ENCODE assay signal across 13 cellular contexts in genomic region chr16:75401697-75402096, GRCh38. TPM values are rescaled to one million over a fixed set of nuclear protein-coding genes. Genes with fewer than 3 reads are reported as not detected.
DNase-seq lines count a peak whose midpoint lies in the region; ATAC-seq, FAIRE-seq and TF ChIP-seq lines count a peak whose summit lies in the region.
"Had no signal": no experiment of that assay in that cellular context is flagged by ENCODE, and none has a peak within 500 bp of the region (broad histone marks: within the 10 kb centered on the region; RNA-seq: fewer than 3 reads in every experiment).

No MANE protein-coding gene starts in this region.

- no peak overlapping the region for H3K14ac ChIP-seq in IMR-90 (replicated peaks; ENCODE audit: low read depth, low read length)

- H3K4me1 Mint-ChIP-seq in WTC11, result no peaks in the 10 kb centered on the region
- H3K4me1 Mint-ChIP-seq: memory B cell had no signal

- CTCF ChIA-PET in IMR-90 (lab: Yijun Ruan, JAX), result interaction anchor here (0.6 to 2.2 kb wide), 4 partner anchors 12 to 203 kb away, joined by 3 to 12 read pairs (median 6); no protein-coding TSS in a partner anchor
- CTCF ChIA-PET in WTC11 (lab: Charles Lee), result interaction anchor here (0.7 to 0.8 kb wide), 2 partner anchors 16 to 485 kb away, joined by 3 read pairs; no protein-coding TSS in a partner anchor

- H3K9ac ChIP-seq in IMR-90 (ENCODE audit: low read depth, low read length), result no peak overlapping the region; the same call in 1 of the 2 replicates

- peaks cover 21 to 42% of the 10 kb centered on the region in 2 experiments for H3K79me1 ChIP-seq in IMR-90 (ENCODE audit: low read depth in 1 of 2, low read length in 2 of 2)

- no peak overlapping the region for H3K4me2 ChIP-seq in IMR-90 (ENCODE audit: low read depth, low read length)

- H3K36me3 Mint-ChIP-seq in WTC11, result peaks cover 20% of the 10 kb centered on the region

- no peak overlapping the region for H3K4me3 ChIP-seq in IMR-90 (ENCODE audit: insufficient read depth, low read depth, low read length)
- H3K4me3 ChIP-seq in right atrium auricular region, result no peak overlapping the region
- H3K4me3 ChIP-seq in small intestine (ENCODE audit: low read depth in 1 of 2, low read length in 2 of 2), result no peak overlapping the region
- H3K4me3 ChIP-seq: SJCRH30 had no signal

- peak overlapping the region; percentile 42; the same call in 1 of the 2 replicates for H3K23ac ChIP-seq in IMR-90 (ENCODE audit: low read depth, low read length)

- no TSS peak for BruUV-seq in IMR-90 (replicated peaks; lab: Mats Ljungman, UMichigan)

- no peak overlapping the region for H2BK15ac ChIP-seq in IMR-90 (ENCODE audit: low read depth, low read length)

- no peak overlapping the region for H3K4me3 Mint-ChIP-seq in WTC11
- H3K4me3 Mint-ChIP-seq: CD8-positive, alpha-beta T cell; memory B cell had no signal

- peaks cover 4% of the 10 kb centered on the region; the same call in 1 of the 2 replicates for H3K4me1 ChIP-seq in IMR-90 (ENCODE audit: control insufficient read depth, insufficient read depth, low read length)
- H3K4me1 ChIP-seq in right atrium auricular region, result peaks cover 0 to 23% of the 10 kb centered on the region in 2 donors
- no peaks in the 10 kb centered on the region for H3K4me1 ChIP-seq in small intestine (ENCODE audit: control insufficient read depth in 2 of 2, insufficient read depth in 1 of 2, low read depth in 1 of 2, low read length in 1 of 2)
- H3K4me1 ChIP-seq: SJCRH30 had no signal

- no peaks in the 10 kb centered on the region for H4K20me1 ChIP-seq in IMR-90 (ENCODE audit: insufficient read depth, low read length)

- dilution Hi-C loops in IMR-90 (cut with HindIII; ENCODE audit: low sequenced_read_pairs, unreplicated experiment), result no loop called here

- H4K91ac ChIP-seq in IMR-90 (ENCODE audit: insufficient read depth, low read depth, low read length), result no peak overlapping the region

- no peaks in the 10 kb centered on the region for H3K27me3 ChIP-seq in IMR-90 (ENCODE audit: control insufficient read depth, insufficient read depth, low read length)
- H3K27me3 ChIP-seq in right atrium auricular region, result no peaks in the 10 kb centered on the region
- no peaks in the 10 kb centered on the region for H3K27me3 ChIP-seq in small intestine (ENCODE audit: control insufficient read depth in 2 of 2, insufficient read depth in 2 of 2, low read length in 2 of 2)
- H3K27me3 ChIP-seq: SJCRH30 had no signal

- intact Hi-C loops in IMR-90 (cut with micrococcal nuclease), result loop anchor here (1.0 to 5.0 kb wide), 2 partner anchors 63 to 169 kb away; partner anchors contain the start of gene TMEM170A

- TF ChIP-seq RAD21 in IMR-90 (IDR thresholded peaks at IDR 0.05; ENCODE audit: low read length), result no peak

- TF ChIP-seq POLR2A in IMR-90 (IDR thresholded peaks at IDR 0.05; ENCODE audit: low read depth, low read length), result no peak

- in situ Hi-C loops in IMR-90 (cut with MboI; ENCODE audit: low sequenced_read_pairs), result no loop called here

- FAIRE-seq in small intestine (lab: Jason Lieb, UNC), result no peak
- FAIRE-seq: bronchial epithelial cell, G401.6 had no signal

- H2AK9ac ChIP-seq in IMR-90 (replicated peaks; ENCODE audit: low read depth, low read length, poor library complexity), result no peak overlapping the region

- H2AFZ ChIP-seq in IMR-90 (replicated peaks; ENCODE audit: low read length, poor library complexity), result no peak overlapping the region

- H3K27ac ChIP-seq in IMR-90 (ENCODE audit: insufficient read depth, low read length) (no peak overlapping the region), right atrium auricular region (peak overlapping the region; percentile 74 to 90), small intestine (ENCODE audit: low read depth in 1 of 2, low read length in 1 of 2) (no peak overlapping the region)
- H3K27ac ChIP-seq: SJCRH30 had no signal

- H2BK20ac ChIP-seq in IMR-90 (ENCODE audit: low read depth, low read length), result no peak overlapping the region

- peaks cover 6% of the 10 kb centered on the region; the same call in 1 of the 2 replicates for H3K9me1 ChIP-seq in IMR-90 (ENCODE audit: insufficient read depth, low read length)

- no peaks in the 10 kb centered on the region for H3K27me3 Mint-ChIP-seq in WTC11 (ENCODE audit: low read depth)
- H3K27me3 Mint-ChIP-seq: memory B cell had no signal

- peak overlapping the region; percentile 19; the same call in 1 of the 2 replicates for H2BK120ac ChIP-seq in IMR-90 (ENCODE audit: low read depth, low read length)

- ATAC-seq in IMR-90 (ENCODE audit: low read depth) (no peak), WTC11 (no peak), HG03175 (IDR thresholded peaks at IDR 0.05; ENCODE audit: unreplicated experiment) (no peak), GM21576 (IDR thresholded peaks at IDR 0.05; ENCODE audit: unreplicated experiment) (no peak)
- ATAC-seq: CD8-positive, alpha-beta T cell had no signal

- peak overlapping the region in 1 of 2 experiments; percentile 17; a peak in 1 of 4 replicates for H4K8ac ChIP-seq in IMR-90 (ENCODE audit: low read depth in 2 of 2, low read length in 2 of 2)

- H3K36me3 ChIP-seq in IMR-90 (ENCODE audit: control insufficient read depth, insufficient read depth, low read length) (peaks cover 6% of the 10 kb centered on the region; the same call in 1 of the 2 replicates), right atrium auricular region (peaks cover 9% of the 10 kb centered on the region), small intestine (ENCODE audit: control insufficient read depth in 2 of 2, insufficient read depth in 2 of 2, low read length in 2 of 2) (peaks cover 0 to 2% of the 10 kb centered on the region in 2 donors)
- H3K36me3 ChIP-seq: SJCRH30 had no signal

- H3K27ac Mint-ChIP-seq in WTC11, result 0 out of 2 replicates have a peak overlapping the region, but pooled peaks have one; percentile 55
- H3K27ac Mint-ChIP-seq: CD8-positive, alpha-beta T cell; memory B cell had no signal

- H3K56ac ChIP-seq in IMR-90 (ENCODE audit: extremely low read depth, insufficient read depth, low read length), result no peak overlapping the region

- POLR2A ChIA-PET in IMR-90 (lab: Charles Lee; ENCODE audit: unreplicated experiment), result no interaction called here
- POLR2A ChIA-PET in WTC11 (lab: Charles Lee), result no interaction called here

- H4K5ac ChIP-seq in IMR-90 (ENCODE audit: low read depth, low read length), result no peak overlapping the region

- TF ChIP-seq CTCF in IMR-90 (conservative IDR thresholded peaks at IDR 0.05; ENCODE audit: low read depth, low read length) (no peak), WTC11 (IDR thresholded peaks at IDR 0.05) (no peak), right atrium auricular region (IDR thresholded peaks at IDR 0.05) (no peak)

- peak overlapping the region; percentile 69 for H2BK5ac ChIP-seq in IMR-90 (ENCODE audit: low read depth, low read length, poor library complexity, severe bottlenecking)

- H3K9me3 Mint-ChIP-seq in WTC11, result no peaks in the 10 kb centered on the region
- H3K9me3 Mint-ChIP-seq: CD8-positive, alpha-beta T cell; memory B cell had no signal

- H3K9me3 ChIP-seq in IMR-90 (ENCODE audit: control insufficient read depth, insufficient read depth, low read length) (no peaks in the 10 kb centered on the region), right atrium auricular region (no peaks in the 10 kb centered on the region), small intestine (ENCODE audit: control insufficient read depth, low read depth) (no peaks in the 10 kb centered on the region)
- H3K9me3 ChIP-seq: SJCRH30 had no signal

- no peak overlapping the region for H3K18ac ChIP-seq in IMR-90 (ENCODE audit: low read depth, low read length)

- DNase-seq in IMR-90 (no peak), WTC11 (ENCODE audit: low spot score) (no peak), right atrium auricular region (ENCODE audit: low spot score) (no peak), small intestine (peak; percentile 41), HT-29 (ENCODE audit: low spot score) (no peak), middle frontal gyrus (ENCODE audit: extremely low spot score, low spot score) (no peak)
- DNase-seq: CD8-positive, alpha-beta T cell; SJCRH30 had no signal

- no peak overlapping the region for H3K4ac ChIP-seq in IMR-90 (ENCODE audit: low read depth, low read length)

- no peak overlapping the region for H2AK5ac ChIP-seq in IMR-90 (ENCODE audit: low read depth, low read length)

TF ChIP-seq in IMR-90, 13 proteins besides CTCF, POLR2A, EP300 and RAD21 (continues in another document):
- no peak for TF ChIP-seq MAFK (IDR thresholded peaks at IDR 0.05; ENCODE audit: low read depth, low read length)
- TF ChIP-seq NFE2L2 (IDR thresholded peaks at IDR 0.05; ENCODE audit: low read depth, low read length), result no peak
- no peak for TF ChIP-seq ELK1 (IDR thresholded peaks at IDR 0.05; ENCODE audit: borderline replicate concordance, low read depth, low read length)

TF ChIP-seq in WTC11, 78 proteins besides CTCF, POLR2A, EP300 and RAD21:
- no peak for TF ChIP-seq IRF2 (CRISPR knock-in tag; IDR thresholded peaks at IDR 0.05; ENCODE audit: borderline replicate concordance, low read depth)
- no peak for TF ChIP-seq TEAD1 (CRISPR knock-in tag; IDR thresholded peaks at IDR 0.05)
- TF ChIP-seq ZNF263 (CRISPR knock-in tag; IDR thresholded peaks at IDR 0.05; ENCODE audit: low read depth), result no peak
- TF ChIP-seq KAT7 (CRISPR knock-in tag; IDR thresholded peaks at IDR 0.05; ENCODE audit: borderline replicate concordance), result no peak
- TF ChIP-seq ESRRA (CRISPR knock-in tag; IDR thresholded peaks at IDR 0.05; ENCODE audit: borderline replicate concordance), result no peak
- TF ChIP-seq ZNF396 (CRISPR knock-in tag; IDR thresholded peaks at IDR 0.05; ENCODE audit: borderline replicate concordance), result no peak
- no peak for TF ChIP-seq CDX4 (CRISPR knock-in tag; IDR thresholded peaks at IDR 0.05; ENCODE audit: borderline replicate concordance)

RNA-seq across cellular contexts. Expression of gene CFDP1, which starts 31.6 kb away (rescaled TPM):
- 15.6 and 32.5 TPM in 2 replicates for total RNA-seq in IMR-90 (2012; rRNA removed)
- polyA plus RNA-seq in IMR-90 (2012; rRNA removed), result 36.2 and 38.7 TPM in 2 replicates
- 5.4 and 8.9 TPM in 2 replicates for polyA plus RNA-seq in IMR-90 (2012; cell fraction: cytosol; rRNA removed)
- 1.8 and 16.7 TPM in 2 replicates for polyA plus RNA-seq in IMR-90 (2012; cell fraction: nucleus; rRNA removed; ENCODE audit: low replicate concordance)
- 79.2 to 102 TPM (median 98.0 TPM) in 3 replicates for total RNA-seq in WTC11 (2021)
- total RNA-seq in right atrium auricular region, result 10 to 100 TPM; 25.2 to 33.6 TPM
- 100 to 1,000 TPM; 108 to 390 (median 337) TPM for polyA plus RNA-seq in small intestine
- total RNA-seq in HT-29 (2014; rRNA removed; shearing (Covaris generic)), result 15.4 and 17.6 TPM in 2 replicates

Comparison
In these comparisons a context has a peak if more than half of its experiments do, and no peak if none do; other contexts are left out.
1. H3K27ac ChIP-seq: peak in right atrium auricular region (2 of 2); none in IMR-90 (single experiment) and small intestine (0 of 2).